ENCODE assay signal across 22 cellular contexts in genomic region chr15:29945943-29946591, GRCh38.
A peak's percentile ranks its signal among the peaks of the same experiment; 100 is the strongest.
DNase-seq lines count a peak whose midpoint lies in the region; ATAC-seq, FAIRE-seq and TF ChIP-seq lines count a peak whose summit lies in the region.
"Had no signal": no experiment of that assay in that cellular context is flagged by ENCODE, and none has a peak within 500 bp of the region (broad histone marks: within the 10 kb centered on the region; RNA-seq: fewer than 3 reads in every experiment).

No MANE protein-coding gene starts in this region.

- BruUV-seq in MCF 10A (replicated peaks; lab: Mats Ljungman, UMichigan) = no TSS peak

- no peaks in the 10 kb centered on the region for H3K36me3 Mint-ChIP-seq in MCF 10A (ENCODE audit: insufficient read depth, unreplicated experiment)
- H3K36me3 Mint-ChIP-seq in astrocyte (ENCODE audit: low read depth, unreplicated experiment) = peaks cover 3% of the 10 kb centered on the region
- H3K36me3 Mint-ChIP-seq in nephron progenitor cell (ENCODE audit: low read depth) = no peaks in the 10 kb centered on the region
- H3K36me3 Mint-ChIP-seq: CD8-positive, alpha-beta T cell; naive thymus-derived CD4-positive, alpha-beta T cell; stimulated activated effector memory CD8-positive, alpha-beta T cell treated with anti-CD3 and anti-CD28 coated beads, Interleukin-12 subunit alpha, Interleukin-12 subunit beta, amount 100 ng/mL, for 72 hours had no signal

- TF ChIP-seq POLR2A in breast epithelium (IDR thresholded peaks at IDR 0.05) = no peak

- peak; percentile 93 for ATAC-seq in foreskin keratinocyte
- ATAC-seq: activated T-helper 17 cell treated with anti-CD3 and anti-CD28 coated beads, Interleukin-2, amount 50 U/mL, for 72 hours; CD8-positive, alpha-beta T cell; gastroesophageal sphincter; naive thymus-derived CD4-positive, alpha-beta T cell; psoas muscle; stimulated activated effector memory CD8-positive, alpha-beta T cell treated with anti-CD3 and anti-CD28 coated beads, Interleukin-12 subunit alpha, Interleukin-12 subunit beta, amount 100 ng/mL, for 72 hours had no signal

- no peaks in the 10 kb centered on the region for H3K36me3 ChIP-seq in breast epithelium
- no peaks in the 10 kb centered on the region for H3K36me3 ChIP-seq in astrocyte (ENCODE audit: insufficient read depth, low read length)
- H3K36me3 ChIP-seq: gastroesophageal sphincter, SJSA1, spleen, tibial nerve had no signal

- no peak overlapping the region for H3K9ac ChIP-seq in astrocyte (ENCODE audit: low read length)

- DNase-seq in MCF 10A (ENCODE audit: unreplicated experiment) (peak; percentile 33), breast epithelium (ENCODE audit: low spot score in 2 of 2) (no peak), astrocyte (ENCODE audit: low read depth) (peak; percentile 64), foreskin keratinocyte (peak; percentile 98 to 99), GM20000 (ENCODE audit: low spot score) (no peak), HuH-7.5 (ENCODE audit: low spot score) (no peak), DMS153 treated with DMSO at 0.1 percent for 48 hours (lab: John Stamatoyannopoulos, UW; ENCODE audit: unreplicated experiment) (no peak), nephron progenitor cell (no peak)
- DNase-seq: CD8-positive, alpha-beta T cell; DMS79 treated with DMSO at 0.1 percent for 48 hours; naive thymus-derived CD4-positive, alpha-beta T cell; NCI-H2081; NCI-H524 treated with DMSO at 0.1 percent for 48 hours; psoas muscle; spleen had no signal

- POLR2A ChIA-PET in MCF 10A (lab: Yijun Ruan, JAX) = interaction anchor here (0.9 to 2.6 kb wide), 4 partner anchors 10 to 123 kb away, joined by 3 to 20 read pairs (median 4); no protein-coding TSS in a partner anchor

- H3K4me1 Mint-ChIP-seq in MCF 10A (ENCODE audit: insufficient read depth, unreplicated experiment) (peaks cover 15% of the 10 kb centered on the region), astrocyte (ENCODE audit: low read depth, unreplicated experiment) (no peaks in the 10 kb centered on the region), nephron progenitor cell (no peaks in the 10 kb centered on the region)
- H3K4me1 Mint-ChIP-seq: activated T-helper 17 cell treated with anti-CD3 and anti-CD28 coated beads, Interleukin-2, amount 50 U/mL, for 72 hours; naive thymus-derived CD4-positive, alpha-beta T cell; stimulated activated effector memory CD8-positive, alpha-beta T cell treated with anti-CD3 and anti-CD28 coated beads, Interleukin-12 subunit alpha, Interleukin-12 subunit beta, amount 100 ng/mL, for 72 hours had no signal

- CTCF ChIA-PET in MCF 10A (lab: Yijun Ruan, JAX) = interaction anchor here (1.1 kb wide), 1 partner anchor 125 kb away, joined by 3 read pairs; no protein-coding TSS in a partner anchor

- intact Hi-C loops in MCF 10A (cut with micrococcal nuclease) = no loop called here
- intact Hi-C loops in breast epithelium (cut with DNase I; ENCODE audit: low total_unique reads) = no loop called here

- no peak for FAIRE-seq in astrocyte (lab: Jason Lieb, UNC)
- FAIRE-seq: A204.1 had no signal

- TF ChIP-seq CTCF in MCF 10A (IDR thresholded peaks at IDR 0.05; ENCODE audit: unreplicated experiment) = no peak
- TF ChIP-seq CTCF in breast epithelium (IDR thresholded peaks at IDR 0.05) = no peak
- no peak for TF ChIP-seq CTCF in astrocyte (IDR thresholded peaks at IDR 0.05; ENCODE audit: insufficient read depth, low read depth, low read length)
- no peak for TF ChIP-seq CTCF in foreskin keratinocyte (conservative IDR thresholded peaks at IDR 0.05)
- no peak for TF ChIP-seq CTCF in GM20000 (IDR thresholded peaks at IDR 0.05; ENCODE audit: extremely low read depth, missing control alignments)
- no peak for TF ChIP-seq CTCF in nephron progenitor cell (IDR thresholded peaks at IDR 0.05)

- no peaks in the 10 kb centered on the region for H4K20me1 ChIP-seq in astrocyte (ENCODE audit: insufficient read depth, low read length)

- H3K9me3 ChIP-seq in breast epithelium = no peaks in the 10 kb centered on the region
- H3K9me3 ChIP-seq in astrocyte (ENCODE audit: insufficient read depth, low read depth, low read length) = no peaks in the 10 kb centered on the region
- H3K9me3 ChIP-seq: gastroesophageal sphincter, psoas muscle, SJSA1, spleen, tibial nerve had no signal

- H3K4me3 Mint-ChIP-seq in MCF 10A (ENCODE audit: unreplicated experiment) = no peak overlapping the region
- H3K4me3 Mint-ChIP-seq in astrocyte (ENCODE audit: unreplicated experiment) = no peak overlapping the region
- H3K4me3 Mint-ChIP-seq in nephron progenitor cell = no peak overlapping the region
- H3K4me3 Mint-ChIP-seq: activated T-helper 17 cell treated with anti-CD3 and anti-CD28 coated beads, Interleukin-2, amount 50 U/mL, for 72 hours; CD8-positive, alpha-beta T cell; naive thymus-derived CD4-positive, alpha-beta T cell; stimulated activated effector memory CD8-positive, alpha-beta T cell treated with anti-CD3 and anti-CD28 coated beads, Interleukin-12 subunit alpha, Interleukin-12 subunit beta, amount 100 ng/mL, for 72 hours had no signal

- no peaks in the 10 kb centered on the region for H3K79me2 ChIP-seq in astrocyte (ENCODE audit: insufficient read depth, low read length)

- H3K9me3 Mint-ChIP-seq in MCF 10A (ENCODE audit: unreplicated experiment) = no peaks in the 10 kb centered on the region
- no peaks in the 10 kb centered on the region for H3K9me3 Mint-ChIP-seq in astrocyte (ENCODE audit: unreplicated experiment)
- H3K9me3 Mint-ChIP-seq in nephron progenitor cell = peaks cover 10% of the 10 kb centered on the region
- H3K9me3 Mint-ChIP-seq: activated T-helper 17 cell treated with anti-CD3 and anti-CD28 coated beads, Interleukin-2, amount 50 U/mL, for 72 hours; CD8-positive, alpha-beta T cell had no signal

- no peak overlapping the region for H2AFZ ChIP-seq in astrocyte (ENCODE audit: low read depth, low read length)

- H3K27ac ChIP-seq in breast epithelium (no peak overlapping the region), astrocyte (ENCODE audit: low read depth, low read length) (no peak overlapping the region), foreskin keratinocyte (peak overlapping the region; percentile 14)
- H3K27ac ChIP-seq: gastroesophageal sphincter, psoas muscle, SJSA1, spleen had no signal

- H3K4me1 ChIP-seq in breast epithelium (no peaks in the 10 kb centered on the region), astrocyte (ENCODE audit: insufficient read depth, low read length) (no peaks in the 10 kb centered on the region), foreskin keratinocyte (peaks cover 14% of the 10 kb centered on the region)
- H3K4me1 ChIP-seq: gastroesophageal sphincter, psoas muscle, SJSA1, spleen had no signal

- H3K27me3 Mint-ChIP-seq in MCF 10A (ENCODE audit: insufficient read depth, unreplicated experiment) = no peaks in the 10 kb centered on the region
- H3K27me3 Mint-ChIP-seq in astrocyte (ENCODE audit: low read depth, unreplicated experiment) = peaks cover 2% of the 10 kb centered on the region
- H3K27me3 Mint-ChIP-seq in nephron progenitor cell (ENCODE audit: low read depth, poor library complexity) = peaks cover 3% of the 10 kb centered on the region

- H3K4me3 ChIP-seq in breast epithelium (no peak overlapping the region), astrocyte (ENCODE audit: insufficient read depth, low read depth, low read length) (no peak overlapping the region)
- H3K4me3 ChIP-seq: gastroesophageal sphincter, lung, psoas muscle, SJSA1, spleen, tibial nerve had no signal

- no peak overlapping the region for H3K4me2 ChIP-seq in astrocyte (ENCODE audit: low read length)

- H3K27me3 ChIP-seq in breast epithelium (no peaks in the 10 kb centered on the region), astrocyte (ENCODE audit: insufficient read depth, low read length) (no peaks in the 10 kb centered on the region), foreskin keratinocyte (no peaks in the 10 kb centered on the region)
- H3K27me3 ChIP-seq: gastroesophageal sphincter, SJSA1, spleen, tibial nerve had no signal

- H3K27ac Mint-ChIP-seq in MCF 10A (ENCODE audit: low read depth, unreplicated experiment) (peak overlapping the region; percentile 69), astrocyte (ENCODE audit: unreplicated experiment) (no peak overlapping the region), nephron progenitor cell (no peak overlapping the region)
- H3K27ac Mint-ChIP-seq: activated T-helper 17 cell treated with anti-CD3 and anti-CD28 coated beads, Interleukin-2, amount 50 U/mL, for 72 hours; CD8-positive, alpha-beta T cell; naive thymus-derived CD4-positive, alpha-beta T cell; stimulated activated effector memory CD8-positive, alpha-beta T cell treated with anti-CD3 and anti-CD28 coated beads, Interleukin-12 subunit alpha, Interleukin-12 subunit beta, amount 100 ng/mL, for 72 hours had no signal

Comparison
In these comparisons a context has a peak if more than half of its experiments do, and no peak if none do; other contexts are left out.
1. DNase-seq: peak in MCF 10A (single experiment), astrocyte (single experiment) and foreskin keratinocyte (2 of 2); none in breast epithelium (0 of 2), GM20000 (single experiment), HuH-7.5 (single experiment), DMS153 treated with DMSO at 0.1 percent for 48 hours (single experiment) and nephron progenitor cell (single experiment).